Comparison of ENCODE assay signal across 8 cellular contexts in genomic region chr2:66428986-66429612, GRCh38. TPM values are rescaled to one million over a fixed set of nuclear protein-coding genes. Genes with fewer than 3 reads are reported as not detected.
DNase-seq lines count a peak whose midpoint lies in the region; ATAC-seq, FAIRE-seq and TF ChIP-seq lines count a peak whose summit lies in the region.

No MANE protein-coding gene starts in this region.

- H3K9me3 ChIP-seq in small intestine (ENCODE audit: control insufficient read depth, low read depth), result no peaks in the 10 kb centered on the region

- no peak for FAIRE-seq in small intestine (lab: Jason Lieb, UNC)

- H3K36me3 ChIP-seq in small intestine (ENCODE audit: control insufficient read depth in 2 of 2, insufficient read depth in 2 of 2, low read length in 2 of 2), result no peaks in the 10 kb centered on the region

- H3K27ac Mint-ChIP-seq in stimulated activated naive CD8-positive, alpha-beta T cell treated with anti-CD3 and anti-CD28 coated beads, Interleukin-15, amount 100 ng/mL, for 72 hours, result no peak overlapping the region

- H3K27me3 Mint-ChIP-seq in stimulated activated naive CD8-positive, alpha-beta T cell treated with anti-CD3 and anti-CD28 coated beads, Interleukin-15, amount 100 ng/mL, for 72 hours, result peaks cover 81% of the 10 kb centered on the region

- H3K4me3 Mint-ChIP-seq in stimulated activated naive CD8-positive, alpha-beta T cell treated with anti-CD3 and anti-CD28 coated beads, Interleukin-15, amount 100 ng/mL, for 72 hours, result no peak overlapping the region

- H3K9me3 Mint-ChIP-seq in stimulated activated naive CD8-positive, alpha-beta T cell treated with anti-CD3 and anti-CD28 coated beads, Interleukin-15, amount 100 ng/mL, for 72 hours, result no peaks in the 10 kb centered on the region

- H3K4me1 ChIP-seq in foreskin keratinocyte, result no peaks in the 10 kb centered on the region
- H3K4me1 ChIP-seq in small intestine (ENCODE audit: control insufficient read depth in 2 of 2, insufficient read depth in 1 of 2, low read depth in 1 of 2, low read length in 1 of 2), result peaks cover 0 to 2% of the 10 kb centered on the region in 2 donors

- peak; percentile 90 for TF ChIP-seq CTCF in foreskin keratinocyte (conservative IDR thresholded peaks at IDR 0.05)

- DNase-seq in stimulated activated naive CD8-positive, alpha-beta T cell treated with anti-CD3 and anti-CD28 coated beads, Interleukin-15, amount 100 ng/mL, for 72 hours, result no peak
- DNase-seq in stimulated activated naive CD8-positive, alpha-beta T cell treated with anti-CD3 and anti-CD28 coated beads, Interleukin-15, Interleukin-2, amounts not matched to agents 100 U/mL and 50 U/mL, for 24 hours, result no peak
- DNase-seq in MV-4-11 (lab: John Stamatoyannopoulos, UW) (peak; percentile 38), foreskin keratinocyte (peak in 1 of 2 donors; percentile 44), small intestine (peak; percentile 53)
- no peak for DNase-seq in effector CD8-positive, alpha-beta T cell (lab: John Stamatoyannopoulos, UW)

- H3K4me1 Mint-ChIP-seq in stimulated activated naive CD8-positive, alpha-beta T cell treated with anti-CD3 and anti-CD28 coated beads, Interleukin-15, amount 100 ng/mL, for 72 hours, result peaks cover 20% of the 10 kb centered on the region

- WGBS in small intestine, 3 donors, result 24 to 30% (median 29%) methylated on average over 5 of the region's 5 CpGs

- H3K27ac ChIP-seq in foreskin keratinocyte (no peak overlapping the region), small intestine (ENCODE audit: low read depth in 1 of 2, low read length in 1 of 2) (no peak overlapping the region)

- H3K27me3 ChIP-seq in foreskin keratinocyte, result peaks cover 34% of the 10 kb centered on the region
- H3K27me3 ChIP-seq in small intestine (ENCODE audit: control insufficient read depth in 2 of 2, insufficient read depth in 2 of 2, low read length in 2 of 2), result peaks cover 10 to 12% of the 10 kb centered on the region in 2 donors

- peak; percentile 21 for ATAC-seq in stimulated activated naive CD8-positive, alpha-beta T cell treated with anti-CD3 and anti-CD28 coated beads, Interleukin-15, amount 100 ng/mL, for 72 hours
- no peak for ATAC-seq in stimulated activated naive CD8-positive, alpha-beta T cell treated with anti-CD3 and anti-CD28 coated beads, Interleukin-15, Interleukin-2, amounts not matched to agents 100 U/mL and 50 U/mL, for 24 hours
- ATAC-seq in SK-N-SH treated with all-trans-retinoic acid at 6 μM for 48 hours (0 out of 3 replicates have a peak, but pooled peaks have one; percentile 3), foreskin keratinocyte (no peak), GM21381 (IDR thresholded peaks at IDR 0.05; ENCODE audit: unreplicated experiment) (no peak)

- no peak overlapping the region for H3K4me3 ChIP-seq in small intestine (ENCODE audit: low read depth in 1 of 2, low read length in 2 of 2)

TF ChIP-seq in SK-N-SH treated with all-trans-retinoic acid at 6 μM for 48 hours, 23 proteins besides CTCF, POLR2A, EP300 and RAD21:
- TF ChIP-seq CSDC2 (CRISPR knock-in tag; IDR thresholded peaks at IDR 0.05), result no peak
- TF ChIP-seq ZNF565 (CRISPR knock-in tag; conservative IDR thresholded peaks at IDR 0.05; ENCODE audit: low read depth), result no peak
- TF ChIP-seq ZFP3 (CRISPR knock-in tag; IDR thresholded peaks at IDR 0.05), result no peak
- TF ChIP-seq ARNTL (CRISPR knock-in tag; IDR thresholded peaks at IDR 0.05; ENCODE audit: borderline replicate concordance, low read depth), result no peak
- TF ChIP-seq SNAI2 (CRISPR knock-in tag; IDR thresholded peaks at IDR 0.05), result no peak
- TF ChIP-seq ZC3H10 (CRISPR knock-in tag; IDR thresholded peaks at IDR 0.05), result no peak
- no peak for TF ChIP-seq ESRRG (CRISPR knock-in tag; IDR thresholded peaks at IDR 0.05)
- no peak for TF ChIP-seq CSRNP3 (CRISPR knock-in tag; IDR thresholded peaks at IDR 0.05)
- no peak for TF ChIP-seq OSR1 (CRISPR knock-in tag; IDR thresholded peaks at IDR 0.05)
- no peak for TF ChIP-seq ZFP30 (CRISPR knock-in tag; IDR thresholded peaks at IDR 0.05)
- TF ChIP-seq BACH2 (CRISPR knock-in tag; IDR thresholded peaks at IDR 0.05; ENCODE audit: borderline replicate concordance), result no peak

RNA-seq across cellular contexts. Expression of gene MEIS1, which starts 5.8 kb away (rescaled TPM):
- total RNA-seq in foreskin keratinocyte, result 9.0 and 9.2 TPM in 2 replicates
- polyA plus RNA-seq in foreskin keratinocyte (3.2 and 5.0 TPM in 2 replicates), small intestine (1 to 10 TPM; 1.1 to 7.9 (median 3.2) TPM)

Comparison
In these comparisons a context has a peak if more than half of its experiments do, and no peak if none do; other contexts are left out.
1. ATAC-seq: peak in stimulated activated naive CD8-positive, alpha-beta T cell treated with anti-CD3 and anti-CD28 coated beads, Interleukin-15, amount 100 ng/mL, for 72 hours (single experiment) and SK-N-SH treated with all-trans-retinoic acid at 6 μM for 48 hours (single experiment); none in stimulated activated naive CD8-positive, alpha-beta T cell treated with anti-CD3 and anti-CD28 coated beads, Interleukin-15, Interleukin-2, amounts not matched to agents 100 U/mL and 50 U/mL, for 24 hours (single experiment), foreskin keratinocyte (single experiment) and GM21381 (single experiment).
2. DNase-seq: peak in MV-4-11 (single experiment) and small intestine (single experiment); none in stimulated activated naive CD8-positive, alpha-beta T cell treated with anti-CD3 and anti-CD28 coated beads, Interleukin-15, amount 100 ng/mL, for 72 hours (0 of 2), stimulated activated naive CD8-positive, alpha-beta T cell treated with anti-CD3 and anti-CD28 coated beads, Interleukin-15, Interleukin-2, amounts not matched to agents 100 U/mL and 50 U/mL, for 24 hours (single experiment) and effector CD8-positive, alpha-beta T cell (single experiment).